In the genomic region with DNA sequence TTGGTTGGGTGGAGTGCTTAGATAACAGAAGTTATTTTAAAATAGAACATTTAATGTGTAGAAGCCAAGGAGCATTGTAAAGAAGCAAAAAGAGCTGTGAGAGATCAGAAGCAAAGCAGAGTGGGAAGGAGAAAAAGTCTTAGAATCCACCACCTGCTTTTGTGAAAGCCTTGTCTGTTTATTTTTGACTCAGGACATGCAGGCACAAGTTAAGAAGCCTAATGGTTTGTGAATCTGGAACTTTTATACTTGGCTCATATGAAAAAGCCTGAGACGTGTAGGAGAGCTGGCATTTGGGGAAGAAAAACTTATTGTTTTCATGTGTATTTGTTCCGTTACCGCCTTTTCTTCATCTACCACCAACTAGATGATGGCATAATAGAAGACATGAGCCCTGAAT, we compare ENCODE assay signal across 24 cellular contexts. TPM values are rescaled to one million over a fixed set of nuclear protein-coding genes. Genes with fewer than 3 reads are reported as not detected.
DNase-seq lines count a peak whose midpoint lies in the region; ATAC-seq, FAIRE-seq and TF ChIP-seq lines count a peak whose summit lies in the region.
"Had no signal": no experiment of that assay in that cellular context is flagged by ENCODE, and none has a peak within 500 bp of the region (broad histone marks: within the 10 kb centered on the region; RNA-seq: fewer than 3 reads in every experiment).

No MANE protein-coding gene starts in this region.

- no peak overlapping the region for H3K4me3 ChIP-seq in RWPE2 (ENCODE audit: severe bottlenecking)
- no peak overlapping the region for H3K4me3 ChIP-seq in bronchial epithelial cell (ENCODE audit: low read depth, low read length)
- no peak overlapping the region for H3K4me3 ChIP-seq in prostate gland
- H3K4me3 ChIP-seq: BLaER1, PC-9, SJSA1 had no signal

- peaks cover 44% of the 10 kb centered on the region for H3K4me1 ChIP-seq in RWPE2 (ENCODE audit: insufficient read depth, poor library complexity, severe bottlenecking)
- H3K4me1 ChIP-seq in foreskin keratinocyte = peaks cover 53% of the 10 kb centered on the region
- H3K4me1 ChIP-seq in prostate gland (replicated peaks) = no peaks in the 10 kb centered on the region

- ATAC-seq in RWPE2 (ENCODE audit: low read depth) (peak; percentile 12; the same call in 1 of the 3 replicates), foreskin keratinocyte (no peak), GM21723 (IDR thresholded peaks at IDR 0.05; ENCODE audit: unreplicated experiment) (no peak)

- H3K27me3 ChIP-seq in RWPE2 (ENCODE audit: insufficient read depth, poor library complexity, severe bottlenecking) = no peaks in the 10 kb centered on the region
- H3K27me3 ChIP-seq in bronchial epithelial cell (ENCODE audit: control insufficient read depth, insufficient read depth, low read length) = no peaks in the 10 kb centered on the region
- no peaks in the 10 kb centered on the region for H3K27me3 ChIP-seq in foreskin keratinocyte
- H3K27me3 ChIP-seq in prostate gland (replicated peaks; ENCODE audit: insufficient read depth) = no peaks in the 10 kb centered on the region
- H3K27me3 ChIP-seq: BLaER1, SJSA1 had no signal

- H3K9me3 ChIP-seq in RWPE2 (ENCODE audit: severe bottlenecking) (no peaks in the 10 kb centered on the region), prostate gland (no peaks in the 10 kb centered on the region)
- H3K9me3 ChIP-seq: BLaER1, SJSA1 had no signal

- WGBS in prostate gland = 37% methylated on average over 3 of the region's 3 CpGs

- FAIRE-seq in bronchial epithelial cell (lab: Jason Lieb, UNC) = no peak
- FAIRE-seq: A204.1, D721Med, GM18507 had no signal

- no peak overlapping the region for H3K27ac ChIP-seq in RWPE2 (ENCODE audit: poor library complexity, severe bottlenecking)
- peak overlapping the region; percentile 52 for H3K27ac ChIP-seq in foreskin keratinocyte
- H3K27ac ChIP-seq in prostate gland = peak overlapping the region in 1 of 2 donors; percentile 41
- H3K27ac ChIP-seq: BLaER1, PC-9, SJSA1 had no signal

- DNase-seq in RWPE2 (ENCODE audit: low spot score) (no peak), bronchial epithelial cell (ENCODE audit: low read depth) (peak; percentile 61), foreskin keratinocyte (peak; percentile 40 to 62), prostate gland (ENCODE audit: low spot score) (peak; percentile 14), NCI-H1105 treated with DMSO at 0.1 percent for 48 hours (lab: John Stamatoyannopoulos, UW) (no peak), NCI-H524 treated with DMSO at 0.1 percent for 48 hours (lab: John Stamatoyannopoulos, UW) (no peak)
- DNase-seq: CD4-positive, alpha-beta T cell; H7; NCI-H1092 treated with DMSO at 0.1 percent for 48 hours; NCI-H1436 treated with DMSO at 0.1 percent for 48 hours; NCI-H187 treated with DMSO at 0.1 percent for 48 hours; NCI-H446; NCI-H526; NCI-H82; NK-92 treated with Interleukin-12 subunit alpha and Interleukin-12 subunit beta, amount 100 ng/mL, for 24 hours; PC-9; Right ventricle myocardium superior had no signal

- TF ChIP-seq CTCF in RWPE2 (IDR thresholded peaks at IDR 0.05; ENCODE audit: poor library complexity, severe bottlenecking) (no peak), bronchial epithelial cell (IDR thresholded peaks at IDR 0.05; ENCODE audit: insufficient read depth, low read length, severe bottlenecking) (no peak), foreskin keratinocyte (conservative IDR thresholded peaks at IDR 0.05) (no peak), prostate gland (IDR thresholded peaks at IDR 0.05) (no peak)

- intact Hi-C loops in prostate gland (cut with DNase I) = loop anchor here (2.0 kb wide), 2 partner anchors 40 to 150 kb away; no protein-coding TSS in a partner anchor

- no peak for TF ChIP-seq POLR2A in prostate gland (IDR thresholded peaks at IDR 0.05)

- no peaks in the 10 kb centered on the region for H3K36me3 ChIP-seq in RWPE2 (ENCODE audit: low read depth)
- no peaks in the 10 kb centered on the region for H3K36me3 ChIP-seq in bronchial epithelial cell (ENCODE audit: control insufficient read depth, insufficient read depth, low read length)
- H3K36me3 ChIP-seq in prostate gland = no peaks in the 10 kb centered on the region
- H3K36me3 ChIP-seq: BLaER1, SJSA1 had no signal

RNA-seq across cellular contexts. Expression of gene ITGA2, which starts 38.5 kb away (rescaled TPM):
- total RNA-seq in bronchial epithelial cell (16.1 and 35.0 TPM in 2 replicates), foreskin keratinocyte (78.7 and 140 TPM in 2 replicates), prostate gland (10 to 100 TPM in 1 of 2 donors, 1 to 10 TPM in 1; 6.4 to 21.5 TPM)
- 9.1 and 14.7 TPM in 2 replicates for polyA plus RNA-seq in foreskin keratinocyte
- total RNA-seq: G401 had no signal

Comparison
In these comparisons a context has a peak if more than half of its experiments do, and no peak if none do; other contexts are left out.
1. DNase-seq: peak in bronchial epithelial cell (single experiment), foreskin keratinocyte (2 of 2) and prostate gland (single experiment); none in RWPE2 (single experiment), NCI-H1105 treated with DMSO at 0.1 percent for 48 hours (single experiment) and NCI-H524 treated with DMSO at 0.1 percent for 48 hours (single experiment).